11 cellular contexts compared by ENCODE assay signal in genomic region chr7:50535291-50535711, GRCh38. TPM values are rescaled to one million over a fixed set of nuclear protein-coding genes. Genes with fewer than 3 reads are reported as not detected.
DNase-seq lines count a peak whose midpoint lies in the region; TF ChIP-seq lines count a peak whose summit lies in the region.
"Not testable (repeated sequence)": the region's sequence is repeated elsewhere in the genome, so short reads cannot be mapped to it uniquely, and the experiment has no call there.
"Had no signal": no experiment of that assay in that cellular context is flagged by ENCODE, and none has a peak within 500 bp of the region (broad histone marks: within the 10 kb centered on the region; RNA-seq: fewer than 3 reads in every experiment).

No MANE protein-coding gene starts in this region.

- not testable (repeated sequence) for H3K36me3 Mint-ChIP-seq in activated T-cell treated with anti-CD3 and anti-CD28 coated beads, Interleukin-2, amount 50 U/mL, for 24 hours (ENCODE audit: low read depth); neural crest cell (ENCODE audit: low read depth)

- TSS peak; percentile 71 for BruUV-seq in PC-9 (replicated peaks; lab: Mats Ljungman, UMichigan)

- not testable (repeated sequence) for H3K27me3 ChIP-seq in BJ (ENCODE audit: control insufficient read depth, insufficient read depth, low read length); PC-9 (ENCODE audit: insufficient read depth, low read depth)

- not testable (repeated sequence) for H3K9me3 ChIP-seq in PC-9 (ENCODE audit: insufficient read depth, low read depth)

- H3K79me2 ChIP-seq in PC-9 (ENCODE audit: low read depth), result not testable (repeated sequence)

- H3K4me1 ChIP-seq in PC-9 (replicated peaks; ENCODE audit: insufficient read depth), result peaks cover 52% of the 10 kb centered on the region

- TF ChIP-seq CTCF in BJ (IDR thresholded peaks at IDR 0.05; ENCODE audit: insufficient read depth, low read depth, low read length); PC-9 (conservative IDR thresholded peaks at IDR 0.05); choroid plexus epithelial cell (conservative IDR thresholded peaks at IDR 0.05; ENCODE audit: low read depth, low read length); neural crest cell (conservative IDR thresholded peaks at IDR 0.05): not testable (repeated sequence)

- intact Hi-C loops in PC-9 (cut with micrococcal nuclease; ENCODE audit: unreplicated experiment), result loop anchor here (1.0 to 10.0 kb wide), 5 partner anchors 67 to 810 kb away; partner anchors contain the start of gene COBL

- H3F3A ChIP-seq in PC-9 (ENCODE audit: insufficient read depth, low read depth), result peaks cover 34% of the 10 kb centered on the region

- H3K27me3 Mint-ChIP-seq in activated T-cell treated with anti-CD3 and anti-CD28 coated beads, Interleukin-2, amount 50 U/mL, for 24 hours, result peaks cover 21% of the 10 kb centered on the region
- H3K27me3 Mint-ChIP-seq in neural crest cell (ENCODE audit: low read depth), result not testable (repeated sequence)

- not testable (repeated sequence) for H4K20me1 ChIP-seq in PC-9 (ENCODE audit: insufficient read depth)

- H3K27ac ChIP-seq in PC-9, result peak overlapping the region; percentile 91

- H3K27ac Mint-ChIP-seq in activated T-cell treated with anti-CD3 and anti-CD28 coated beads, Interleukin-2, amount 50 U/mL, for 24 hours, result peak overlapping the region; percentile 78
- H3K27ac Mint-ChIP-seq in neural crest cell (ENCODE audit: unreplicated experiment), result peak overlapping the region; percentile 57

- peak overlapping the region; percentile 69 for H3K4me2 ChIP-seq in PC-9

- not testable (repeated sequence) for H3K9me2 ChIP-seq in PC-9 (ENCODE audit: insufficient read depth)

- H3K9me3 Mint-ChIP-seq in activated T-cell treated with anti-CD3 and anti-CD28 coated beads, Interleukin-2, amount 50 U/mL, for 24 hours; neural crest cell: not testable (repeated sequence)

- peak overlapping the region; percentile 49 for H2AFZ ChIP-seq in PC-9

- POLR2A ChIA-PET in BJ (lab: Charles Lee), result not testable (repeated sequence)
- POLR2A ChIA-PET in PC-9 (lab: Charles Lee; ENCODE audit: unreplicated experiment), result interaction anchor here (0.8 to 1.2 kb wide), 4 partner anchors 10 to 805 kb away, joined by 3 to 8 read pairs (median 6); no protein-coding TSS in a partner anchor

- H3K4me1 Mint-ChIP-seq in activated T-cell treated with anti-CD3 and anti-CD28 coated beads, Interleukin-2, amount 50 U/mL, for 24 hours (ENCODE audit: low read depth), result peaks cover 30% of the 10 kb centered on the region
- peaks cover 25% of the 10 kb centered on the region for H3K4me1 Mint-ChIP-seq in neural crest cell

- CTCF ChIA-PET in BJ (lab: Yijun Ruan, JAX), result not testable (repeated sequence)
- CTCF ChIA-PET in PC-9 (lab: Charles Lee), result interaction anchor here (0.6 to 1.3 kb wide), 2 partner anchors 67 to 391 kb away, joined by 4 to 6 read pairs; no protein-coding TSS in a partner anchor

- not testable (repeated sequence) for H3K4me3 Mint-ChIP-seq in activated T-cell treated with anti-CD3 and anti-CD28 coated beads, Interleukin-2, amount 50 U/mL, for 24 hours; neural crest cell

- DNase-seq in BJ (ENCODE audit: low read depth) (peak; percentile 69), HCEC 1CT (peak; percentile 88), PC-9 (peak; percentile 75 to 80), choroid plexus epithelial cell (ENCODE audit: low read depth) (peak; percentile 78), glomerular visceral epithelial cell (ENCODE audit: extremely low spot score) (peak; percentile 55)
- not testable (repeated sequence) for DNase-seq in activated T-cell treated with anti-CD3 and anti-CD28 coated beads, Interleukin-2, amount 50 U/mL, for 24 hours; neural crest cell (ENCODE audit: low read depth, low spot score)

- H3K36me3 ChIP-seq in BJ (ENCODE audit: control insufficient read depth, insufficient read depth, low read length); PC-9 (ENCODE audit: low read depth): not testable (repeated sequence)

- H3K4me3 ChIP-seq in BJ (ENCODE audit: low read depth, low read length); PC-9; choroid plexus epithelial cell (ENCODE audit: low read depth, low read length): not testable (repeated sequence)

RNA-seq across cellular contexts. Expression of gene DDC, which starts 29.9 kb away (rescaled TPM):
- polyA plus RNA-seq in BJ (2011; rRNA removed), result not detected in 2 replicates
- polyA minus RNA-seq in BJ (2011; rRNA and poly(A)+ RNA removed), result not detected in 2 replicates
- total RNA-seq in PC-9 (2021) (not detected in 2 replicates), neural crest cell (0.57 and 1.0 TPM in 2 replicates)
- total RNA-seq: aorta, gastroesophageal sphincter, right atrium auricular region, WTC11 had no signal
